11 cellular contexts compared by ENCODE assay signal in genomic region chr3:72299321-72299802, GRCh38.
A peak's percentile ranks its signal among the peaks of the same experiment; 100 is the strongest.
DNase-seq lines count a peak whose midpoint lies in the region; ATAC-seq and TF ChIP-seq lines count a peak whose summit lies in the region.
"Had no signal": no experiment of that assay in that cellular context is flagged by ENCODE, and none has a peak within 500 bp of the region (broad histone marks: within the 10 kb centered on the region; RNA-seq: fewer than 3 reads in every experiment).

No MANE protein-coding gene starts in this region.

- no TSS peak for BruUV-seq in HCT116 (replicated peaks; lab: Mats Ljungman, UMichigan)

- peaks cover 3% of the 10 kb centered on the region for H3K27me3 ChIP-seq in HCT116 (ENCODE audit: insufficient read depth, low read length)
- peaks cover 8% of the 10 kb centered on the region for H3K27me3 ChIP-seq in osteoblast (ENCODE audit: insufficient read depth, low read length)

- H3K36me3 ChIP-seq in HCT116 (ENCODE audit: control insufficient read depth in 1 of 2, insufficient read depth in 2 of 2, low read length in 2 of 2), result no peaks in the 10 kb centered on the region
- no peaks in the 10 kb centered on the region for H3K36me3 ChIP-seq in osteoblast (ENCODE audit: insufficient read depth, low read length)
- H3K36me3 ChIP-seq: thoracic aorta had no signal

- no peaks in the 10 kb centered on the region for H3K9me3 ChIP-seq in HCT116 (ENCODE audit: control insufficient read depth in 1 of 2, insufficient read depth in 1 of 2, low read depth in 1 of 2, low read length in 2 of 2)
- no peaks in the 10 kb centered on the region for H3K9me3 ChIP-seq in osteoblast (ENCODE audit: low read depth, low read length)
- H3K9me3 ChIP-seq: thoracic aorta had no signal

- TF ChIP-seq RAD21 in HCT116 (IDR thresholded peaks at IDR 0.05; ENCODE audit: low read depth), result no peak

- H2AFZ ChIP-seq in HCT116 (ENCODE audit: low read depth, low read length, poor library complexity, severe bottlenecking) (peak overlapping the region; percentile 44), osteoblast (ENCODE audit: low read length) (no peak overlapping the region)

- intact Hi-C loops in HCT116 (cut with micrococcal nuclease), result no loop called here
- intact Hi-C loops in dendritic cell treated with granulocyte-macrophage colony-stimulating factor and Interleukin-4, amounts not matched to agents 40 ng/mL and 50 ng/mL, for 4 days (cut with micrococcal nuclease), result no loop called here

- H3K4me2 ChIP-seq in HCT116 (ENCODE audit: low read length) (peak overlapping the region; percentile 37), osteoblast (ENCODE audit: insufficient read depth, low read length) (no peak overlapping the region)

- no peaks in the 10 kb centered on the region for H3K79me2 ChIP-seq in HCT116 (ENCODE audit: insufficient read depth, low read length)
- H3K79me2 ChIP-seq in osteoblast (ENCODE audit: insufficient read depth, low read length), result no peaks in the 10 kb centered on the region

- H3K36me3 Mint-ChIP-seq in dendritic cell treated with granulocyte-macrophage colony-stimulating factor and Interleukin-4, amounts not matched to agents 40 ng/mL and 50 ng/mL, for 4 days (ENCODE audit: low read depth), result no peaks in the 10 kb centered on the region
- H3K36me3 Mint-ChIP-seq: activated naive CD4-positive, alpha-beta T cell treated with anti-CD3 and anti-CD28 coated beads, Interleukin-2, amount 10 ng/mL, durations not matched to agents 7 days and 5 days had no signal

- H3K27ac ChIP-seq in HCT116 (ENCODE audit: low read depth, low read length) (no peak overlapping the region), osteoblast (ENCODE audit: low read depth, low read length) (no peak overlapping the region)
- H3K27ac ChIP-seq: thoracic aorta had no signal

- ATAC-seq in HCT116 (peak; percentile 67), GM18502 (IDR thresholded peaks at IDR 0.05; ENCODE audit: poor library complexity, unreplicated experiment) (no peak), HG02678 (IDR thresholded peaks at IDR 0.05; ENCODE audit: unreplicated experiment) (no peak)

- no peaks in the 10 kb centered on the region for H3K9me2 ChIP-seq in HCT116 (ENCODE audit: insufficient read depth)

- H3K27me3 Mint-ChIP-seq in dendritic cell treated with granulocyte-macrophage colony-stimulating factor and Interleukin-4, amounts not matched to agents 40 ng/mL and 50 ng/mL, for 4 days, result peaks cover 46% of the 10 kb centered on the region

- no peak overlapping the region for H3K4me3 Mint-ChIP-seq in dendritic cell treated with granulocyte-macrophage colony-stimulating factor and Interleukin-4, amounts not matched to agents 40 ng/mL and 50 ng/mL, for 4 days
- H3K4me3 Mint-ChIP-seq: activated naive CD4-positive, alpha-beta T cell treated with anti-CD3 and anti-CD28 coated beads, Interleukin-2, amount 10 ng/mL, durations not matched to agents 7 days and 5 days had no signal

- H3K9ac ChIP-seq in HCT116 (ENCODE audit: low read length), result no peak overlapping the region

- H3K4me1 Mint-ChIP-seq in dendritic cell treated with granulocyte-macrophage colony-stimulating factor and Interleukin-4, amounts not matched to agents 40 ng/mL and 50 ng/mL, for 4 days (ENCODE audit: low read depth), result peaks cover 19% of the 10 kb centered on the region
- H3K4me1 Mint-ChIP-seq: activated naive CD4-positive, alpha-beta T cell treated with anti-CD3 and anti-CD28 coated beads, Interleukin-2, amount 10 ng/mL, durations not matched to agents 7 days and 5 days had no signal

- no peak overlapping the region for H3K4me3 ChIP-seq in HCT116 (replicated peaks in 1 of 2; ENCODE audit: low read depth in 1 of 2, low read length in 2 of 2)
- no peak overlapping the region for H3K4me3 ChIP-seq in osteoblast (ENCODE audit: insufficient read depth, low read length)
- H3K4me3 ChIP-seq: thoracic aorta had no signal

- peak; percentile 28 for DNase-seq in HCT116 (ENCODE audit: low read depth, low spot score)
- peak; percentile 79 for DNase-seq in NCI-H69 (lab: John Stamatoyannopoulos, UW)
- peak; percentile 90 for DNase-seq in osteoblast (ENCODE audit: insufficient read length, low spot score, missing footprints)
- no peak for DNase-seq in mesenteric fat pad (ENCODE audit: low spot score)
- DNase-seq: activated naive CD4-positive, alpha-beta T cell treated with anti-CD3 and anti-CD28 coated beads, Interleukin-2, amount 10 ng/mL, durations not matched to agents 7 days and 5 days; MV-4-11; NCI-H524 had no signal

- TF ChIP-seq POLR2A in HCT116 (IDR thresholded peaks at IDR 0.05; ENCODE audit: borderline replicate concordance, extremely low read depth, insufficient read depth, insufficient read length), result no peak

- TF ChIP-seq CTCF in HCT116 (IDR thresholded peaks at IDR 0.05 in 2 of 3, conservative IDR thresholded peaks at IDR 0.05 in 1 of 3; ENCODE audit: borderline replicate concordance in 1 of 3, insufficient read depth in 1 of 3, low read depth in 2 of 3, low read length in 2 of 3), result no peak
- TF ChIP-seq CTCF in osteoblast (IDR thresholded peaks at IDR 0.05; ENCODE audit: extremely low read depth, low read depth, low read length), result no peak

- CTCF ChIA-PET in HCT116 (lab: Charles Lee), result no interaction called here

- POLR2A ChIA-PET in HCT116 (lab: Charles Lee), result no interaction called here

- H3K9me3 Mint-ChIP-seq in dendritic cell treated with granulocyte-macrophage colony-stimulating factor and Interleukin-4, amounts not matched to agents 40 ng/mL and 50 ng/mL, for 4 days, result no peaks in the 10 kb centered on the region
- H3K9me3 Mint-ChIP-seq: activated naive CD4-positive, alpha-beta T cell treated with anti-CD3 and anti-CD28 coated beads, Interleukin-2, amount 10 ng/mL, durations not matched to agents 7 days and 5 days had no signal

- H3K4me1 ChIP-seq in HCT116 (ENCODE audit: control insufficient read depth in 1 of 2, insufficient read depth in 2 of 2, low read length in 2 of 2), result peaks cover 0 to 20% of the 10 kb centered on the region in 2 experiments; a peak in 2 of 4 replicates
- no peaks in the 10 kb centered on the region for H3K4me1 ChIP-seq in osteoblast (ENCODE audit: insufficient read depth, low read length)

- H3K27ac Mint-ChIP-seq in dendritic cell treated with granulocyte-macrophage colony-stimulating factor and Interleukin-4, amounts not matched to agents 40 ng/mL and 50 ng/mL, for 4 days, result peak overlapping the region; percentile 8
- H3K27ac Mint-ChIP-seq: activated naive CD4-positive, alpha-beta T cell treated with anti-CD3 and anti-CD28 coated beads, Interleukin-2, amount 10 ng/mL, durations not matched to agents 7 days and 5 days had no signal

- no peaks in the 10 kb centered on the region for H4K20me1 ChIP-seq in HCT116 (ENCODE audit: insufficient read depth)
- no peaks in the 10 kb centered on the region for H4K20me1 ChIP-seq in osteoblast (ENCODE audit: insufficient read depth, low read length)

- RAD21 ChIA-PET in HCT116 (lab: Charles Lee; ENCODE audit: low non-redundant PET in 1 of 2, low total read pairs in 2 of 2, uncharacterized antibody in 2 of 2, unreplicated experiment in 2 of 2), result no interaction called here

TF ChIP-seq in HCT116, 20 proteins besides CTCF, POLR2A, EP300 and RAD21:
- TF ChIP-seq SP1 (IDR thresholded peaks at IDR 0.05; ENCODE audit: low read depth) (peak; percentile 11; the same call in 1 of the 2 replicates), EGR1 (IDR thresholded peaks at IDR 0.05; ENCODE audit: low read depth) (no peak), FOSL1 (IDR thresholded peaks at IDR 0.05; ENCODE audit: low read depth) (peak; percentile 15; the same call in 1 of the 2 replicates), POLR2AphosphoS5 (IDR thresholded peaks at IDR 0.05; ENCODE audit: low read depth, low read length) (no peak), CEBPB (IDR thresholded peaks at IDR 0.05; ENCODE audit: low read depth) (no peak), EZH2 (IDR thresholded peaks at IDR 0.05) (no peak), MAX (IDR thresholded peaks at IDR 0.05) (no peak), JUND (IDR thresholded peaks at IDR 0.05) (no peak), TCF7L2 (IDR thresholded peaks at IDR 0.05; ENCODE audit: borderline replicate concordance, extremely low read depth, insufficient read depth, insufficient read length) (peak; percentile 90), REST (IDR thresholded peaks at IDR 0.05; ENCODE audit: low read depth) (no peak), CBX3 (IDR thresholded peaks at IDR 0.05; ENCODE audit: low read depth) (no peak), ZNF274 (IDR thresholded peaks at IDR 0.05; ENCODE audit: low read depth, low read length) (no peak), ELF1 (IDR thresholded peaks at IDR 0.05; ENCODE audit: borderline replicate concordance, low read depth) (no peak), ZFX (IDR thresholded peaks at IDR 0.05) (no peak)
